33 cellular contexts compared by ENCODE assay signal in genomic region chr13:19158006-19158405, GRCh38. TPM values are rescaled to one million over a fixed set of nuclear protein-coding genes. Genes with fewer than 3 reads are reported as not detected.
"Had no signal": no experiment of that assay in that cellular context is flagged by ENCODE, and none has a peak within 500 bp of the region (broad histone marks: within the 10 kb centered on the region; RNA-seq: fewer than 3 reads in every experiment).

No MANE protein-coding gene starts in this region.

- H3K27ac ChIP-seq: dorsolateral prefrontal cortex, epithelial cell of prostate, gastrocnemius medialis, neural progenitor cell, psoas muscle, skin epidermis, spleen, stomach, thyroid gland had no signal

- H3K27me3 Mint-ChIP-seq: naive B cell had no signal

- DNase-seq: cerebellar nuclear complex; effector CD4-positive, alpha-beta T cell; foreskin fibroblast; gastrocnemius medialis; mucosa of descending colon; naive B cell; nucleus accumbens; psoas muscle; right cardiac atrium; spleen; stimulated activated CD4-positive, alpha-beta T cell treated with anti-CD3 and anti-CD28 coated beads, Interleukin-4, amount 100 ng/mL, for 4 hours; stimulated activated naive CD4-positive, alpha-beta T cell treated with Interleukin-2 at 50 U/mL for 16 hours; stomach; thyroid gland; trophoblast cell had no signal

- H3K4me1 ChIP-seq: gastrocnemius medialis, neural progenitor cell, psoas muscle, spleen, stomach, thyroid gland had no signal

- H3K4me3 ChIP-seq: dorsolateral prefrontal cortex, gastrocnemius medialis, lung, mucosa of descending colon, neural progenitor cell, psoas muscle, skin epidermis, spleen, stomach, thyroid gland had no signal

- H3K9me3 ChIP-seq: gastrocnemius medialis, psoas muscle, thyroid gland had no signal

- ATAC-seq: esophagus mucosa, gastrocnemius medialis, left lobe of liver, mucosa of descending colon, psoas muscle, right cardiac atrium had no signal

- H3K27me3 ChIP-seq: gastrocnemius medialis, neural progenitor cell, spleen, stomach, thyroid gland had no signal

- H3K36me3 ChIP-seq: gastrocnemius medialis, neural progenitor cell, spleen, stomach, thyroid gland had no signal

- H3K4me1 Mint-ChIP-seq: memory B cell, mesothelial cell of epicardium, nephron, neural progenitor cell had no signal

- H3K36me3 Mint-ChIP-seq: memory B cell had no signal

- H3K27ac Mint-ChIP-seq: memory B cell, mesothelial cell of epicardium, naive B cell, nephron, neural progenitor cell had no signal

- H3K4me3 Mint-ChIP-seq: memory B cell, mesothelial cell of epicardium, naive B cell, nephron, neural progenitor cell had no signal

RNA-seq across cellular contexts. Expression of gene TUBA3C, which starts 23.6 kb away (rescaled TPM):
- total RNA-seq: dorsolateral prefrontal cortex, esophagus mucosa, gastrocnemius medialis, glomerular endothelial cell, left lobe of liver, liver, lung, mesothelial cell of epicardium, mucosa of descending colon, osteocyte, psoas muscle, renal cortical epithelial cell, right cardiac atrium, spleen, stomach, subcutaneous adipose tissue, temporal lobe, urinary bladder had no signal
- polyA plus RNA-seq: keratinocyte, liver, lung, spleen, urinary bladder had no signal
